Comparison of ENCODE assay signal across 25 cellular contexts in genomic region chr10:129833988-129834387, GRCh38.
"Had no signal": no experiment of that assay in that cellular context is flagged by ENCODE, and none has a peak within 500 bp of the region (broad histone marks: within the 10 kb centered on the region; RNA-seq: fewer than 3 reads in every experiment).

No MANE protein-coding gene starts in this region.

- DNase-seq: activated CD4-positive, alpha-beta T cell treated with anti-CD3 and anti-CD28 coated beads for 4 hours; activated CD4-positive, alpha-beta T cell treated with anti-CD3 and anti-CD28 coated beads, Interleukin-2, amount 50 U/mL, for 48 hours; activated CD4-positive, CD25-positive, alpha-beta regulatory T cell; activated effector memory CD4-positive, alpha-beta T cell treated with anti-CD3 and anti-CD28 coated beads, Interleukin-2, amount 50 U/mL, for 16 hours; activated naive CD4-positive, alpha-beta T cell treated with anti-CD3 and anti-CD28 coated beads, Interleukin-2, amount 10 ng/mL, durations not matched to agents 7 days and 5 days; activated T-cell treated with anti-CD3 and anti-CD28 coated beads for 4 hours; cortex of kidney; effector CD4-positive, alpha-beta T cell; kidney glomerular epithelial cell; ovary; stimulated activated CD4-positive, alpha-beta T cell treated with anti-CD3 and anti-CD28 coated beads, Interleukin-2, amount 100 ng/mL, for 48 hours; stimulated activated CD8-positive, alpha-beta memory T cell treated with anti-CD3 and anti-CD28 coated beads, Interleukin-4, amount 100 ng/mL, for 48 hours; stimulated activated naive CD4-positive, alpha-beta T cell treated with Interleukin-2 at 50 U/mL for 16 hours had no signal

- H3K27me3 ChIP-seq: cardiac muscle cell, foreskin keratinocyte, hepatocyte, left lung, neutrophil, ovary had no signal

- H3K4me3 ChIP-seq: cardiac muscle cell, hepatocyte, left lung, lung, ovary, prostate gland, thoracic aorta had no signal

- H3K27ac Mint-ChIP-seq: activated naive CD4-positive, alpha-beta T cell treated with anti-CD3 and anti-CD28 coated beads, Interleukin-2, amount 10 ng/mL, durations not matched to agents 7 days and 5 days; mesothelial cell of epicardium; natural killer cell treated with Interleukin-12 subunit alpha and Interleukin-12 subunit beta and Interleukin-15 and Interleukin-18, amount 100 ng/mL, for 72 hours; T-helper 1 cell treated with Interleukin-12 subunit alpha and Interleukin-12 subunit beta and Interleukin-4 antibody, amounts not matched to agents 30 μg/mL and 1 μg/mL, for 36 hours; type B pancreatic cell had no signal

- H3K9me3 Mint-ChIP-seq: activated naive CD4-positive, alpha-beta T cell treated with anti-CD3 and anti-CD28 coated beads, Interleukin-2, amount 10 ng/mL, durations not matched to agents 7 days and 5 days; mesothelial cell of epicardium; natural killer cell treated with Interleukin-12 subunit alpha and Interleukin-12 subunit beta and Interleukin-15 and Interleukin-18, amount 100 ng/mL, for 72 hours; T-helper 1 cell treated with Interleukin-12 subunit alpha and Interleukin-12 subunit beta and Interleukin-4 antibody, amounts not matched to agents 30 μg/mL and 1 μg/mL, for 36 hours; type B pancreatic cell had no signal

- H3K4me3 Mint-ChIP-seq: activated naive CD4-positive, alpha-beta T cell treated with anti-CD3 and anti-CD28 coated beads, Interleukin-2, amount 10 ng/mL, durations not matched to agents 7 days and 5 days; mesothelial cell of epicardium; natural killer cell treated with Interleukin-12 subunit alpha and Interleukin-12 subunit beta and Interleukin-15 and Interleukin-18, amount 100 ng/mL, for 72 hours; T-helper 1 cell treated with Interleukin-12 subunit alpha and Interleukin-12 subunit beta and Interleukin-4 antibody, amounts not matched to agents 30 μg/mL and 1 μg/mL, for 36 hours; type B pancreatic cell had no signal

- ATAC-seq: foreskin keratinocyte; left lung; natural killer cell treated with Interleukin-12 subunit alpha and Interleukin-12 subunit beta and Interleukin-15 and Interleukin-18, amount 100 ng/mL, for 72 hours had no signal

- H3K27me3 Mint-ChIP-seq: activated naive CD4-positive, alpha-beta T cell treated with anti-CD3 and anti-CD28 coated beads, Interleukin-2, amount 10 ng/mL, durations not matched to agents 7 days and 5 days had no signal

- H3K36me3 ChIP-seq: cardiac muscle cell, left lung, neutrophil, ovary, prostate gland, thoracic aorta had no signal

- H3K36me3 Mint-ChIP-seq: activated naive CD4-positive, alpha-beta T cell treated with anti-CD3 and anti-CD28 coated beads, Interleukin-2, amount 10 ng/mL, durations not matched to agents 7 days and 5 days; natural killer cell treated with Interleukin-12 subunit alpha and Interleukin-12 subunit beta and Interleukin-15 and Interleukin-18, amount 100 ng/mL, for 72 hours had no signal

- H3K9me3 ChIP-seq: left lung, neutrophil, ovary, prostate gland, thoracic aorta had no signal

- H3K4me1 Mint-ChIP-seq: activated naive CD4-positive, alpha-beta T cell treated with anti-CD3 and anti-CD28 coated beads, Interleukin-2, amount 10 ng/mL, durations not matched to agents 7 days and 5 days had no signal
